In the genomic region with DNA sequence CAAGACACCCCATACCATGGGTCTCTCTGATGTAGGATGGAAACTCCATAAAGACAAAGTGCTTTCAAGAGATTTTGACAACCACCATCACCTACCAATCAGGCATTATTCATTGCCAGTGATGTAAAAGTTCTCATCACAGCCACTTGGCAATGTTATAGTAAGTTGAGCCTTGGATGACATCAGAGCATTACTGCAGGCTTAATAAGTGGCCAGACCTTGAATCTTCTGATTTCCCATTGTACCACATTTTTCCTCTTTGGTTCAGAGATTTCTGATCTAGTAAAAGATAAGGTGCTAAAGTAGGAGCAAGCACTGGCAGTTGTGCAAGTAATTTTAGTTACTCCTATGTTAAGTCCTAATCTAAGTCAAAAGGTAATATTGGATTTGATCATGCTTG, we compare ENCODE assay signal across 18 cellular contexts. TPM values are rescaled to one million over a fixed set of nuclear protein-coding genes. Genes with fewer than 3 reads are reported as not detected.
DNase-seq lines count a peak whose midpoint lies in the region; ATAC-seq and TF ChIP-seq lines count a peak whose summit lies in the region.
"Had no signal": no experiment of that assay in that cellular context is flagged by ENCODE, and none has a peak within 500 bp of the region (broad histone marks: within the 10 kb centered on the region; RNA-seq: fewer than 3 reads in every experiment).

No MANE protein-coding gene starts in this region.

- intact Hi-C loops in uterus (cut with DNase I; ENCODE audit: low total_unique reads): no loop called here
- intact Hi-C loops in PC-9 (cut with micrococcal nuclease; ENCODE audit: unreplicated experiment): no loop called here

- H4K20me1 ChIP-seq in fibroblast of lung (ENCODE audit: control insufficient read depth, extremely low read depth, insufficient read depth, low read length) (no peaks in the 10 kb centered on the region), PC-9 (ENCODE audit: insufficient read depth) (no peaks in the 10 kb centered on the region)

- DNase-seq in Caki2 (ENCODE audit: low read depth) (peak; percentile 38), RPMI7951 (ENCODE audit: low read depth) (peak; percentile 36), fibroblast of lung (ENCODE audit: low read depth in 2 of 2) (peak; percentile 30 to 37), kidney tubule cell (ENCODE audit: low spot score) (peak; percentile 33), uterus (no peak), PC-9 (no peak), mesendoderm (no peak)
- DNase-seq: COR-L47; NCI-H1436; NCI-H2081; NCI-H524 treated with DMSO at 0.1 percent for 48 hours; NK-92 treated with Interleukin-12 subunit alpha and Interleukin-12 subunit beta, amount 100 ng/mL, for 24 hours; OCI-M1 had no signal

- TF ChIP-seq CTCF in fibroblast of lung (conservative IDR thresholded peaks at IDR 0.05 in 1 of 2, IDR thresholded peaks at IDR 0.05 in 1 of 2; ENCODE audit: low read depth in 1 of 2, low read length in 2 of 2) (no peak), uterus (IDR thresholded peaks at IDR 0.05) (no peak), PC-9 (conservative IDR thresholded peaks at IDR 0.05) (no peak)

- no peak overlapping the region for H2BK5ac ChIP-seq in mesendoderm (ENCODE audit: low read length)

- H3F3A ChIP-seq in PC-9 (ENCODE audit: insufficient read depth, low read depth): no peaks in the 10 kb centered on the region

- POLR2A ChIA-PET in PC-9 (lab: Charles Lee; ENCODE audit: unreplicated experiment): no interaction called here

- BruUV-seq in PC-9 (replicated peaks; lab: Mats Ljungman, UMichigan): no TSS peak

- ATAC-seq in GM21528 (IDR thresholded peaks at IDR 0.05; ENCODE audit: low FRiP score, unreplicated experiment): no peak
- ATAC-seq: GM12878, HCT116 had no signal

- no peak overlapping the region for H3K4me2 ChIP-seq in fibroblast of lung (ENCODE audit: extremely low read depth, insufficient read depth, low read length)
- H3K4me2 ChIP-seq in PC-9: no peak overlapping the region
- no peak overlapping the region for H3K4me2 ChIP-seq in mesendoderm (ENCODE audit: low read length)

- no peak overlapping the region for H3K56ac ChIP-seq in mesendoderm (ENCODE audit: low read length)

- H2BK120ac ChIP-seq in mesendoderm (ENCODE audit: low read depth, low read length): no peak overlapping the region

- H3K36me3 ChIP-seq in fibroblast of lung (ENCODE audit: control insufficient read depth, insufficient read depth, low read length) (no peaks in the 10 kb centered on the region), uterus (no peaks in the 10 kb centered on the region), PC-9 (ENCODE audit: low read depth) (no peaks in the 10 kb centered on the region), mesendoderm (ENCODE audit: control insufficient read depth, insufficient read depth, low read length) (no peaks in the 10 kb centered on the region)

- no peak overlapping the region for H3K23ac ChIP-seq in mesendoderm (ENCODE audit: low read length)

- no peak overlapping the region for H4K8ac ChIP-seq in mesendoderm (ENCODE audit: low read depth, low read length)

- TF ChIP-seq POLR2A in uterus (IDR thresholded peaks at IDR 0.05): no peak

- in situ Hi-C loops in Caki2 (cut with HindIII; ENCODE audit: low pct_unique_long_range_greater_than_20kb, low sequenced_read_pairs): no loop called here

- no peaks in the 10 kb centered on the region for H3K9me2 ChIP-seq in PC-9 (ENCODE audit: insufficient read depth)

- H3K4ac ChIP-seq in mesendoderm (ENCODE audit: low read depth, low read length): no peak overlapping the region

- no peak overlapping the region for H3K27ac ChIP-seq in fibroblast of lung (ENCODE audit: insufficient read depth, low read length)
- no peak overlapping the region for H3K27ac ChIP-seq in uterus
- no peak overlapping the region for H3K27ac ChIP-seq in PC-9
- H3K27ac ChIP-seq in mesendoderm (ENCODE audit: low read depth, low read length): no peak overlapping the region
- H3K27ac ChIP-seq: C4-2B had no signal

- H2AFZ ChIP-seq in fibroblast of lung (ENCODE audit: low read length): no peak overlapping the region
- H2AFZ ChIP-seq in PC-9: no peak overlapping the region

- H3K4me1 ChIP-seq in fibroblast of lung (ENCODE audit: control insufficient read depth, extremely low read depth, insufficient read depth, low read length) (no peaks in the 10 kb centered on the region), uterus (no peaks in the 10 kb centered on the region), PC-9 (replicated peaks; ENCODE audit: insufficient read depth) (no peaks in the 10 kb centered on the region), mesendoderm (ENCODE audit: control insufficient read depth, low read depth, low read length) (no peaks in the 10 kb centered on the region)

- H3K9ac ChIP-seq in fibroblast of lung (ENCODE audit: insufficient read depth, low read length): no peak overlapping the region
- H3K9ac ChIP-seq in mesendoderm (ENCODE audit: low read length): no peak overlapping the region

- H4K5ac ChIP-seq in mesendoderm (ENCODE audit: low read length): no peak overlapping the region

- no peaks in the 10 kb centered on the region for H3K79me1 ChIP-seq in mesendoderm (ENCODE audit: low read length)

- no peak overlapping the region for H2BK15ac ChIP-seq in mesendoderm (replicated peaks; ENCODE audit: low read depth)

- CTCF ChIA-PET in PC-9 (lab: Charles Lee): no interaction called here

- H3K27me3 ChIP-seq in fibroblast of lung (ENCODE audit: control insufficient read depth, insufficient read depth, low read length) (no peaks in the 10 kb centered on the region), uterus (no peaks in the 10 kb centered on the region), PC-9 (ENCODE audit: insufficient read depth, low read depth) (no peaks in the 10 kb centered on the region), mesendoderm (ENCODE audit: insufficient read depth, low read length, poor library complexity) (no peaks in the 10 kb centered on the region)

- H3K79me2 ChIP-seq in fibroblast of lung (ENCODE audit: control insufficient read depth, insufficient read depth, low read length): no peaks in the 10 kb centered on the region
- H3K79me2 ChIP-seq in PC-9 (ENCODE audit: low read depth): no peaks in the 10 kb centered on the region
- H3K79me2 ChIP-seq in mesendoderm (ENCODE audit: control insufficient read depth, insufficient read depth, low read length): no peaks in the 10 kb centered on the region

- no peak overlapping the region for H3K4me3 ChIP-seq in fibroblast of lung (replicated peaks in 1 of 4; ENCODE audit: control extremely low read depth in 1 of 4, insufficient read depth in 1 of 4, low read depth in 3 of 4, low read length in 4 of 4)
- no peak overlapping the region for H3K4me3 ChIP-seq in uterus
- no peak overlapping the region for H3K4me3 ChIP-seq in PC-9
- no peak overlapping the region for H3K4me3 ChIP-seq in mesendoderm (ENCODE audit: low read length)
- H3K4me3 ChIP-seq: GM12878 had no signal

- no peak overlapping the region for H3K18ac ChIP-seq in mesendoderm (ENCODE audit: low read length)

- H2AK5ac ChIP-seq in mesendoderm (ENCODE audit: low read length): no peak overlapping the region

- H3K9me3 ChIP-seq in fibroblast of lung (ENCODE audit: control insufficient read depth, insufficient read depth, low read depth, low read length) (no peaks in the 10 kb centered on the region), uterus (no peaks in the 10 kb centered on the region), PC-9 (ENCODE audit: insufficient read depth, low read depth) (no peaks in the 10 kb centered on the region)

RNA-seq across cellular contexts. Expression of a gene that starts 36.5 kb away (rescaled TPM):
- total RNA-seq in Caki2 (2014; rRNA removed; shearing (Covaris generic); ENCODE audit: low replicate concordance): 2.5 and 2.6 TPM in 2 replicates
- total RNA-seq in RPMI7951 (2014; rRNA removed; shearing (Covaris generic)): 3.6 and 3.8 TPM in 2 replicates
- 13.4 and 17.7 TPM in 2 replicates for total RNA-seq in fibroblast of lung
- 11.3 and 14.7 TPM in 2 replicates for polyA plus RNA-seq in fibroblast of lung
- polyA plus RNA-seq in fibroblast of lung (2012): 17.2 and 25.8 TPM in 2 replicates
- polyA minus RNA-seq in fibroblast of lung (ENCODE audit: low replicate concordance): 15.5 and 17.2 TPM in 2 replicates
- 10 to 100 TPM in 3 of 4 donors, 1 to 10 TPM in 1; 4.7 to 26.2 (median 18.6) TPM for total RNA-seq in uterus
- total RNA-seq in PC-9 (2021): 6.4 and 6.9 TPM in 2 replicates
- 0.04 TPM for polyA plus RNA-seq in mesendoderm (2013, experiment 1 of 2)
- polyA plus RNA-seq in mesendoderm (2013, experiment 2 of 2): 0.08 TPM
- total RNA-seq: GM12878, HT1080 had no signal
- polyA plus RNA-seq: GM12878 had no signal

Comparison
In these comparisons a context has a peak if more than half of its experiments do, and no peak if none do; other contexts are left out.
1. DNase-seq: peak in Caki2 (single experiment), RPMI7951 (single experiment), fibroblast of lung (2 of 2) and kidney tubule cell (single experiment); none in uterus (0 of 2), PC-9 (0 of 2) and mesendoderm (single experiment).